ENCODE assay signal across 1 cellular context in genomic region chr21:43775795-43776430, GRCh38.
A peak's percentile ranks its signal among the peaks of the same experiment; 100 is the strongest.
TF ChIP-seq lines count a peak whose summit lies in the region.

Gene CSTB, minus strand, starts transcription at chr21:43776308. Its CDS starts 39 bp downstream, at chr21:43776269.

TF ChIP-seq in HepG2, 621 proteins besides CTCF, POLR2A, EP300 and RAD21 (continued from another document and continues in another):
- peak; percentile 80 for TF ChIP-seq BRD4 (CRISPR knock-in tag; IDR thresholded peaks at IDR 0.05)
- no peak for TF ChIP-seq SP2 (CRISPR knock-in tag; IDR thresholded peaks at IDR 0.05)
- no peak for TF ChIP-seq AKNA (CRISPR knock-in tag; IDR thresholded peaks at IDR 0.05; ENCODE audit: borderline replicate concordance)
- TF ChIP-seq CREM (IDR thresholded peaks at IDR 0.05): no peak
- no peak for TF ChIP-seq CREM (CRISPR knock-in tag; IDR thresholded peaks at IDR 0.05)
- TF ChIP-seq LBX2 (CRISPR knock-in tag; IDR thresholded peaks at IDR 0.05; ENCODE audit: borderline replicate concordance): no peak
- no peak for TF ChIP-seq ARNTL (CRISPR knock-in tag; IDR thresholded peaks at IDR 0.05)
- TF ChIP-seq FOSL2 (CRISPR knock-in tag; IDR thresholded peaks at IDR 0.05): 0 out of 2 replicates have a peak, but pooled peaks have one; percentile 5
- no peak for TF ChIP-seq KDM1A (CRISPR knock-in tag; IDR thresholded peaks at IDR 0.05)
- 0 out of 2 replicates have a peak, but pooled peaks have one; percentile 40 for TF ChIP-seq DNMT1 (CRISPR knock-in tag; IDR thresholded peaks at IDR 0.05)
- TF ChIP-seq RXRB (CRISPR knock-in tag; IDR thresholded peaks at IDR 0.05; ENCODE audit: borderline replicate concordance): no peak; the same call in 1 of the 2 replicates
- TF ChIP-seq CHCHD3 (CRISPR knock-in tag; IDR thresholded peaks at IDR 0.05): peak; percentile 52; the same call in 1 of the 2 replicates
- no peak for TF ChIP-seq TOE1 (CRISPR knock-in tag; IDR thresholded peaks at IDR 0.05)
- TF ChIP-seq ZNF562 (CRISPR knock-in tag; IDR thresholded peaks at IDR 0.05; ENCODE audit: borderline replicate concordance): no peak
- no peak for TF ChIP-seq SOX13 (IDR thresholded peaks at IDR 0.05)
- TF ChIP-seq SOX13 (CRISPR knock-in tag; conservative IDR thresholded peaks at IDR 0.05 in 1 of 2, IDR thresholded peaks at IDR 0.05 in 1 of 2): no peak
- no peak for TF ChIP-seq KLF12 (CRISPR knock-in tag; IDR thresholded peaks at IDR 0.05; ENCODE audit: borderline replicate concordance)
- TF ChIP-seq IKZF5 (CRISPR knock-in tag; IDR thresholded peaks at IDR 0.05): 0 out of 2 replicates have a peak, but pooled peaks have one; percentile 16
- peak; percentile 7; the same call in 1 of the 2 replicates for TF ChIP-seq TFDP1 (CRISPR knock-in tag; IDR thresholded peaks at IDR 0.05; ENCODE audit: borderline replicate concordance)
- TF ChIP-seq ZNF124 (CRISPR knock-in tag; IDR thresholded peaks at IDR 0.05): no peak
- TF ChIP-seq GMEB2 (CRISPR knock-in tag; IDR thresholded peaks at IDR 0.05; ENCODE audit: low read depth): no peak
- TF ChIP-seq SMAD3 (CRISPR knock-in tag; IDR thresholded peaks at IDR 0.05): 0 out of 2 replicates have a peak, but pooled peaks have one; percentile 27
- no peak for TF ChIP-seq ZNF556 (CRISPR knock-in tag; IDR thresholded peaks at IDR 0.05; ENCODE audit: borderline replicate concordance)
- TF ChIP-seq ZNF10 (CRISPR knock-in tag; IDR thresholded peaks at IDR 0.05; ENCODE audit: borderline replicate concordance, low read depth): no peak
- TF ChIP-seq ZNF264 (CRISPR knock-in tag; IDR thresholded peaks at IDR 0.05): no peak
- TF ChIP-seq ARID4A (CRISPR knock-in tag; IDR thresholded peaks at IDR 0.05; ENCODE audit: borderline replicate concordance): peak; percentile 79
- peak; percentile 95 for TF ChIP-seq RBFOX2 (IDR thresholded peaks at IDR 0.05; ENCODE audit: low read depth, low read length)
- no peak for TF ChIP-seq MXI1 (IDR thresholded peaks at IDR 0.05; ENCODE audit: borderline replicate concordance, low read depth, low read length)
- TF ChIP-seq RARG (CRISPR knock-in tag; IDR thresholded peaks at IDR 0.05; ENCODE audit: low read depth): no peak
- no peak for TF ChIP-seq CENPX (CRISPR knock-in tag; IDR thresholded peaks at IDR 0.05)
- TF ChIP-seq HOXD1 (CRISPR knock-in tag; IDR thresholded peaks at IDR 0.05): 0 out of 2 replicates have a peak, but pooled peaks have one; percentile 53
- no peak for TF ChIP-seq ZNF75D (CRISPR knock-in tag; IDR thresholded peaks at IDR 0.05; ENCODE audit: borderline replicate concordance)
- peak; percentile 64; the same call in 1 of the 2 replicates for TF ChIP-seq ZC3H4 (CRISPR knock-in tag; IDR thresholded peaks at IDR 0.05; ENCODE audit: borderline replicate concordance)
- 0 out of 2 replicates have a peak, but pooled peaks have one; percentile 39 for TF ChIP-seq ZSCAN31 (CRISPR knock-in tag; IDR thresholded peaks at IDR 0.05; ENCODE audit: low read depth)
- no peak for TF ChIP-seq PAX8 (CRISPR knock-in tag; IDR thresholded peaks at IDR 0.05; ENCODE audit: borderline replicate concordance)
- peak; percentile 54; the same call in 1 of the 2 replicates for TF ChIP-seq ZNF547 (CRISPR knock-in tag; IDR thresholded peaks at IDR 0.05)
- TF ChIP-seq TEAD3 (CRISPR knock-in tag; optimal IDR thresholded peaks at IDR 0.05; ENCODE audit: borderline replicate concordance): no peak
- TF ChIP-seq ARID5B (CRISPR knock-in tag; IDR thresholded peaks at IDR 0.05): peak; percentile 43; the same call in 1 of the 2 replicates
- TF ChIP-seq ZNF512B (CRISPR knock-in tag; IDR thresholded peaks at IDR 0.05; ENCODE audit: borderline replicate concordance): no peak
- TF ChIP-seq ZNF253 (CRISPR knock-in tag; IDR thresholded peaks at IDR 0.05; ENCODE audit: borderline replicate concordance): no peak
- TF ChIP-seq CBX1 (IDR thresholded peaks at IDR 0.05; ENCODE audit: low read depth): no peak
- no peak for TF ChIP-seq SIN3A (IDR thresholded peaks at IDR 0.05; ENCODE audit: borderline replicate concordance, low read depth, low read length)
- TF ChIP-seq KAT2B (IDR thresholded peaks at IDR 0.05; ENCODE audit: borderline replicate concordance, low read depth, low read length): no peak
- peak; percentile 28; the same call in 1 of the 2 replicates for TF ChIP-seq SALL1 (CRISPR knock-in tag; IDR thresholded peaks at IDR 0.05)
